8 cellular contexts compared by ENCODE assay signal in genomic region chr16:29877266-29877961, GRCh38. TPM values are rescaled to one million over a fixed set of nuclear protein-coding genes. Genes with fewer than 3 reads are reported as not detected.
DNase-seq lines count a peak whose midpoint lies in the region; ATAC-seq and TF ChIP-seq lines count a peak whose summit lies in the region.

No MANE protein-coding gene starts in this region.

- ATAC-seq in GM18520 (IDR thresholded peaks at IDR 0.05; ENCODE audit: unreplicated experiment) = no peak
- no peak for ATAC-seq in GM18868 (IDR thresholded peaks at IDR 0.05; ENCODE audit: unreplicated experiment)

- TF ChIP-seq CTCF in fibroblast of villous mesenchyme (IDR thresholded peaks at IDR 0.05; ENCODE audit: insufficient read depth, low read depth, low read length) = no peak

- no peak overlapping the region for H3K4me3 ChIP-seq in fibroblast of villous mesenchyme (ENCODE audit: low read depth, low read length)

- DNase-seq in CD1c-positive myeloid dendritic cell (ENCODE audit: extremely low spot score) (peak; percentile 80), HT-29 (ENCODE audit: low spot score) (peak; percentile 28), fibroblast of villous mesenchyme (ENCODE audit: low read depth) (peak; percentile 16), NOMO-1 (lab: John Stamatoyannopoulos, UW; ENCODE audit: unreplicated experiment in 2 of 2) (no peak)
- peak; percentile 37 for DNase-seq in activated CD4-positive, alpha-beta T cell treated with anti-CD3 and anti-CD28 coated beads, Interleukin-2, amount 50 U/mL, for 1 hour
- DNase-seq in stimulated activated CD4-positive, alpha-beta T cell treated with anti-CD3 and anti-CD28 coated beads, Interleukin-15, amount 100 ng/mL, for 48 hours (ENCODE audit: low read depth in 2 of 2) = peak; percentile 59 to 63

RNA-seq across cellular contexts. Expression of gene CDIPT, which starts 14.4 kb away (rescaled TPM):
- 90.0 and 91.7 TPM in 2 replicates for total RNA-seq in HT-29 (2014; rRNA removed; shearing (Covaris generic))
- 60.9 and 84.6 TPM in 2 replicates for total RNA-seq in fibroblast of villous mesenchyme

RNA-seq across cellular contexts. Expression of gene SEZ6L2, which starts 21.9 kb away (rescaled TPM):
- total RNA-seq in HT-29 (2014; rRNA removed; shearing (Covaris generic)) = 12.3 and 17.8 TPM in 2 replicates
- total RNA-seq in fibroblast of villous mesenchyme = 2.6 and 4.7 TPM in 2 replicates

RNA-seq across cellular contexts. Expression of gene ASPHD1, which starts 22.9 kb away (rescaled TPM):
- total RNA-seq in HT-29 (2014; rRNA removed; shearing (Covaris generic)) = 19.5 and 24.0 TPM in 2 replicates
- 5.2 and 7.8 TPM in 2 replicates for total RNA-seq in fibroblast of villous mesenchyme

RNA-seq across cellular contexts. Expression of gene KCTD13, which starts 48.6 kb away (rescaled TPM):
- total RNA-seq in HT-29 (2014; rRNA removed; shearing (Covaris generic)) = 20.4 and 25.9 TPM in 2 replicates
- 8.2 and 10.0 TPM in 2 replicates for total RNA-seq in fibroblast of villous mesenchyme

RNA-seq across cellular contexts. Expression of gene MVP, which starts 57.2 kb away (rescaled TPM):
- total RNA-seq in HT-29 (2014; rRNA removed; shearing (Covaris generic)) = 157 and 185 TPM in 2 replicates
- total RNA-seq in fibroblast of villous mesenchyme = 211 and 250 TPM in 2 replicates

Comparison
In these comparisons a context has a peak if more than half of its experiments do, and no peak if none do; other contexts are left out.
1. DNase-seq: peak in CD1c-positive myeloid dendritic cell (single experiment), HT-29 (single experiment), activated CD4-positive, alpha-beta T cell treated with anti-CD3 and anti-CD28 coated beads, Interleukin-2, amount 50 U/mL, for 1 hour (single experiment), fibroblast of villous mesenchyme (single experiment) and stimulated activated CD4-positive, alpha-beta T cell treated with anti-CD3 and anti-CD28 coated beads, Interleukin-15, amount 100 ng/mL, for 48 hours (2 of 2); none in NOMO-1 (0 of 2).